Comparison of ENCODE assay signal across 14 cellular contexts in the genomic region with DNA sequence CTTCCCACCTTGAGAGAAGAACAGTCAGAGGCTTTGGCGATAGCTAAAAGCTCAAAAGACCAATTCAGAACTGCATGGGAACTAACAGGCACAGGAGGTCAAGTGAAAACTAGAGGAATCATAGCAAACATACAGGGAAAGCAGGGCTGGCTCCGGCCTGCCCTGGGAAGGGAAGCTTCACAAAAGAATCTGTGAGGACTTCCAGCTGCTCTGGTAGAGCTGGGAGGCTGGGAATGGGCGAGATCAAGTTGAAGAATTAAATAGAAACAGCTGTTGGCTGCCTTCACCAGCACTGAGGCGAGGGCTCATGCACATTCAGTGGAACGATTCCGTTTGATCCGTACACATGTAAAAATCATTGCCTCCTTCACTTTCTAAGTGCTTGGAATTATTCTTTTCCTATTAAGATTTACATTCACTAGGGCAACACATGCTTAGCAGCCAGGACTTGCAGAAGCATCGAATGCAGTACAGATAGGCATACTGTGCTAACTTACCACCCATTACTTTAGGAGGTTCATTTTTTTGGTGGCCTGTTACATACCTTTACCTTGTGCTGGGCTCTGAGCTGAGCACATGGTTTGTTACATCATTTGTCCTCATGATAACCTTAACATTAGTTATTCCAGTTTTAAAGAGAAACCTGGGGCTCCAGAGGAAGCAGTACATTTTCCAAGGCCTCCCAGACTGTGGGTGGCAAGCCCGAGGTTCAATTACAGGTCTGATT.
DNase-seq lines count a peak whose midpoint lies in the region; ATAC-seq, FAIRE-seq and TF ChIP-seq lines count a peak whose summit lies in the region.
"Had no signal": no experiment of that assay in that cellular context is flagged by ENCODE, and none has a peak within 500 bp of the region (broad histone marks: within the 10 kb centered on the region; RNA-seq: fewer than 3 reads in every experiment).

No MANE protein-coding gene starts in this region.

- TF ChIP-seq POLR2A in IMR-90 (IDR thresholded peaks at IDR 0.05; ENCODE audit: low read depth, low read length), result no peak

- H3K27me3 ChIP-seq in IMR-90 (ENCODE audit: control insufficient read depth, insufficient read depth, low read length), result no peaks in the 10 kb centered on the region
- no peaks in the 10 kb centered on the region for H3K27me3 ChIP-seq in lung (ENCODE audit: control insufficient read depth, insufficient read depth)
- no peaks in the 10 kb centered on the region for H3K27me3 ChIP-seq in tibial artery
- H3K27me3 ChIP-seq: foreskin keratinocyte, Peyer's patch had no signal

- H3K36me3 ChIP-seq in IMR-90 (ENCODE audit: control insufficient read depth, insufficient read depth, low read length), result no peaks in the 10 kb centered on the region
- H3K36me3 ChIP-seq in lung (ENCODE audit: control insufficient read depth in 2 of 2, insufficient read depth in 2 of 2, low read length in 2 of 2), result no peaks in the 10 kb centered on the region
- no peaks in the 10 kb centered on the region for H3K36me3 ChIP-seq in tibial artery
- H3K36me3 ChIP-seq: Peyer's patch had no signal

- peak overlapping the region; percentile 67 for H3K4ac ChIP-seq in IMR-90 (ENCODE audit: low read depth, low read length)

- in situ Hi-C loops in IMR-90 (cut with MboI; ENCODE audit: low sequenced_read_pairs), result no loop called here

- H3K4me1 Mint-ChIP-seq in activated CD4-positive, alpha-beta memory T cell treated with anti-CD3 and anti-CD28 coated beads, Interleukin-2, amount 10 ng/mL, durations not matched to agents 7 days and 5 days, result no peaks in the 10 kb centered on the region

- H3K27ac Mint-ChIP-seq in activated CD4-positive, alpha-beta memory T cell treated with anti-CD3 and anti-CD28 coated beads, Interleukin-2, amount 10 ng/mL, durations not matched to agents 7 days and 5 days, result no peak overlapping the region
- H3K27ac Mint-ChIP-seq: activated naive CD8-positive, alpha-beta T cell treated with anti-CD3 and anti-CD28 coated beads for 36 hours had no signal

- BruUV-seq in IMR-90 (replicated peaks; lab: Mats Ljungman, UMichigan), result no TSS peak

- TF ChIP-seq CTCF in IMR-90 (conservative IDR thresholded peaks at IDR 0.05; ENCODE audit: low read depth, low read length) (no peak), lung (IDR thresholded peaks at IDR 0.05; ENCODE audit: control extremely low read depth, extremely low read depth) (no peak), tibial artery (IDR thresholded peaks at IDR 0.05) (no peak)

- H3K56ac ChIP-seq in IMR-90 (ENCODE audit: extremely low read depth, insufficient read depth, low read length), result peak overlapping the region; percentile 42

- CTCF ChIA-PET in IMR-90 (lab: Yijun Ruan, JAX), result interaction anchor here (0.9 kb wide), 1 partner anchor 113 kb away, joined by 3 read pairs; no protein-coding TSS in a partner anchor
- CTCF ChIA-PET in activated CD4-positive, alpha-beta memory T cell treated with anti-CD3 and anti-CD28 coated beads, Interleukin-2, amount 10 ng/mL, durations not matched to agents 7 days and 5 days (lab: Charles Lee), result no interaction called here

- H3K79me1 ChIP-seq in IMR-90 (ENCODE audit: low read depth in 1 of 2, low read length in 2 of 2), result no peaks in the 10 kb centered on the region

- H3K9me1 ChIP-seq in IMR-90 (ENCODE audit: insufficient read depth, low read length), result peaks cover 8% of the 10 kb centered on the region

- H2BK15ac ChIP-seq in IMR-90 (ENCODE audit: low read depth, low read length), result peak overlapping the region; percentile 87

- H3K4me3 ChIP-seq in IMR-90 (ENCODE audit: insufficient read depth, low read depth, low read length), result no peak overlapping the region
- H3K4me3 ChIP-seq in lung, result no peak overlapping the region
- no peak overlapping the region for H3K4me3 ChIP-seq in tibial artery
- H3K4me3 ChIP-seq: Peyer's patch had no signal

- H4K8ac ChIP-seq in IMR-90 (ENCODE audit: low read depth in 2 of 2, low read length in 2 of 2), result peak overlapping the region; percentile 41 to 75

- no peak overlapping the region for H3K9ac ChIP-seq in IMR-90 (ENCODE audit: low read depth, low read length)

- peak; percentile 95 for DNase-seq in IMR-90
- DNase-seq in lung (ENCODE audit: low spot score), result peak; percentile 32
- DNase-seq in tibial artery, result no peak
- no peak for DNase-seq in superior temporal gyrus (ENCODE audit: extremely low spot score)
- DNase-seq in retina, result no peak
- DNase-seq in activated CD4-positive, alpha-beta memory T cell treated with anti-CD3 and anti-CD28 coated beads, Interleukin-2, amount 10 ng/mL, durations not matched to agents 7 days and 5 days, result no peak
- DNase-seq: activated CD4-positive, alpha-beta T cell treated with anti-CD3 and anti-CD28 coated beads for 4 hours; activated naive CD8-positive, alpha-beta T cell treated with anti-CD3 and anti-CD28 coated beads for 36 hours; foreskin keratinocyte; NCI-H187; stimulated activated CD4-positive, alpha-beta T cell treated with anti-CD3 and anti-CD28 coated beads, Interleukin-4, amount 100 ng/mL, for 4 hours had no signal

- H4K20me1 ChIP-seq in IMR-90 (ENCODE audit: insufficient read depth, low read length), result no peaks in the 10 kb centered on the region

- H3K9me3 Mint-ChIP-seq in activated CD4-positive, alpha-beta memory T cell treated with anti-CD3 and anti-CD28 coated beads, Interleukin-2, amount 10 ng/mL, durations not matched to agents 7 days and 5 days, result no peaks in the 10 kb centered on the region

- H3K4me1 ChIP-seq in IMR-90 (ENCODE audit: control insufficient read depth, insufficient read depth, low read length), result peaks cover 10% of the 10 kb centered on the region
- H3K4me1 ChIP-seq in lung (ENCODE audit: control insufficient read depth in 2 of 2, insufficient read depth in 2 of 2, low read length in 2 of 2), result no peaks in the 10 kb centered on the region
- peaks cover 0 to 15% (median 2%) of the 10 kb centered on the region in 4 donors for H3K4me1 ChIP-seq in tibial artery
- H3K4me1 ChIP-seq: foreskin keratinocyte had no signal

- peak overlapping the region; percentile 59 for H3K14ac ChIP-seq in IMR-90 (replicated peaks; ENCODE audit: low read depth, low read length)

- H3K9me3 ChIP-seq in IMR-90 (ENCODE audit: control insufficient read depth, insufficient read depth, low read length), result no peaks in the 10 kb centered on the region
- no peaks in the 10 kb centered on the region for H3K9me3 ChIP-seq in lung (ENCODE audit: control insufficient read depth in 2 of 2, insufficient read depth in 1 of 2, low read length in 1 of 2)
- H3K9me3 ChIP-seq in tibial artery, result no peaks in the 10 kb centered on the region
- H3K9me3 ChIP-seq: Peyer's patch had no signal

- peak overlapping the region; percentile 78 for H3K18ac ChIP-seq in IMR-90 (ENCODE audit: low read depth, low read length)

- peak overlapping the region; percentile 91 for H3K27ac ChIP-seq in IMR-90 (ENCODE audit: insufficient read depth, low read length)
- peak overlapping the region in 1 of 2 donors; percentile 53 for H3K27ac ChIP-seq in lung (ENCODE audit: low read depth in 1 of 2, low read length in 1 of 2)
- H3K27ac ChIP-seq in tibial artery, result peak overlapping the region; percentile 18 to 60
- H3K27ac ChIP-seq: foreskin keratinocyte, Peyer's patch had no signal

- peak overlapping the region; percentile 85 for H2BK20ac ChIP-seq in IMR-90 (ENCODE audit: low read depth, low read length)

- H2AK5ac ChIP-seq in IMR-90 (ENCODE audit: low read depth, low read length), result peak overlapping the region; percentile 89

- dilution Hi-C loops in IMR-90 (cut with HindIII; ENCODE audit: low sequenced_read_pairs, unreplicated experiment), result no loop called here

- peak overlapping the region; percentile 66; the same call in 1 of the 2 replicates for H3K23ac ChIP-seq in IMR-90 (ENCODE audit: low read depth, low read length)

- H3K4me2 ChIP-seq in IMR-90 (ENCODE audit: low read depth, low read length), result peak overlapping the region; percentile 38

- ATAC-seq in IMR-90 (ENCODE audit: low read depth), result peak; percentile 94
- ATAC-seq in lung (ENCODE audit: insufficient read depth, low FRiP score), result no peak
- no peak for ATAC-seq in HG03439 (IDR thresholded peaks at IDR 0.05; ENCODE audit: unreplicated experiment)
- ATAC-seq: foreskin keratinocyte had no signal

- TF ChIP-seq RAD21 in IMR-90 (IDR thresholded peaks at IDR 0.05; ENCODE audit: low read length), result no peak

- H2BK120ac ChIP-seq in IMR-90 (ENCODE audit: low read depth, low read length), result peak overlapping the region; percentile 81

- peak; percentile 96 for FAIRE-seq in endometrium (lab: Jason Lieb, UNC)

- no peak overlapping the region for H3K4me3 Mint-ChIP-seq in activated CD4-positive, alpha-beta memory T cell treated with anti-CD3 and anti-CD28 coated beads, Interleukin-2, amount 10 ng/mL, durations not matched to agents 7 days and 5 days
- H3K4me3 Mint-ChIP-seq: activated naive CD8-positive, alpha-beta T cell treated with anti-CD3 and anti-CD28 coated beads for 36 hours had no signal

- 30% methylated on average over 4 of the region's 9 CpGs; no CpG with 5 or more reads in 1 of the 2 experiments for WGBS in IMR-90 (ENCODE audit: extremely low coverage in 2 of 2, insufficient read length in 1 of 2), 2 experiments
- WGBS in lung, 2 donors, result 70 to 83% methylated on average over 9 of the region's 9 CpGs

- no peak overlapping the region for H2AK9ac ChIP-seq in IMR-90 (replicated peaks; ENCODE audit: low read depth, low read length, poor library complexity)

- intact Hi-C loops in IMR-90 (cut with micrococcal nuclease), result no loop called here
- intact Hi-C loops in tibial artery (cut with DNase I; ENCODE audit: low total_unique reads), result no loop called here

- peaks cover 2% of the 10 kb centered on the region for H3K27me3 Mint-ChIP-seq in activated CD4-positive, alpha-beta memory T cell treated with anti-CD3 and anti-CD28 coated beads, Interleukin-2, amount 10 ng/mL, durations not matched to agents 7 days and 5 days
- H3K27me3 Mint-ChIP-seq: activated naive CD8-positive, alpha-beta T cell treated with anti-CD3 and anti-CD28 coated beads for 36 hours had no signal

- peak overlapping the region; percentile 65 for H2AFZ ChIP-seq in IMR-90 (replicated peaks; ENCODE audit: low read length, poor library complexity)

- peak overlapping the region; percentile 20 for H4K5ac ChIP-seq in IMR-90 (ENCODE audit: low read depth, low read length)

- POLR2A ChIA-PET in IMR-90 (lab: Charles Lee; ENCODE audit: unreplicated experiment), result interaction anchor here (0.9 kb wide), 1 partner anchor 111 kb away, joined by 3 read pairs; no protein-coding TSS in a partner anchor
- POLR2A ChIA-PET in activated CD4-positive, alpha-beta memory T cell treated with anti-CD3 and anti-CD28 coated beads, Interleukin-2, amount 10 ng/mL, durations not matched to agents 7 days and 5 days (lab: Charles Lee), result no interaction called here

- peak overlapping the region; percentile 67 for H4K91ac ChIP-seq in IMR-90 (ENCODE audit: insufficient read depth, low read depth, low read length)

- no peaks in the 10 kb centered on the region for H3K36me3 Mint-ChIP-seq in activated CD4-positive, alpha-beta memory T cell treated with anti-CD3 and anti-CD28 coated beads, Interleukin-2, amount 10 ng/mL, durations not matched to agents 7 days and 5 days (ENCODE audit: low read depth)
- H3K36me3 Mint-ChIP-seq: activated naive CD8-positive, alpha-beta T cell treated with anti-CD3 and anti-CD28 coated beads for 36 hours had no signal

- peak overlapping the region; percentile 75 for H2BK5ac ChIP-seq in IMR-90 (ENCODE audit: low read depth, low read length, poor library complexity, severe bottlenecking)

TF ChIP-seq in IMR-90, 13 proteins besides CTCF, POLR2A, EP300 and RAD21 (continues in another document):
- no peak for TF ChIP-seq BHLHE40 (IDR thresholded peaks at IDR 0.05; ENCODE audit: low read depth, low read length)

Comparison
In these comparisons a context has a peak if more than half of its experiments do, and no peak if none do; other contexts are left out.
1. DNase-seq: peak in IMR-90 (single experiment) and lung (single experiment); none in tibial artery (0 of 2), superior temporal gyrus (single experiment), retina (single experiment) and activated CD4-positive, alpha-beta memory T cell treated with anti-CD3 and anti-CD28 coated beads, Interleukin-2, amount 10 ng/mL, durations not matched to agents 7 days and 5 days (single experiment).